ENCODE assay signal across 24 cellular contexts in genomic region chr4:1618438-1618837, GRCh38.
"Had no signal": no experiment of that assay in that cellular context is flagged by ENCODE, and none has a peak within 500 bp of the region (broad histone marks: within the 10 kb centered on the region; RNA-seq: fewer than 3 reads in every experiment).

No MANE protein-coding gene starts in this region.

- H3K27ac Mint-ChIP-seq: dendritic cell treated with granulocyte-macrophage colony-stimulating factor and Interleukin-4, amounts not matched to agents 40 ng/mL and 50 ng/mL, for 4 days; endodermal cell had no signal

- H3K36me3 ChIP-seq: colonic mucosa, esophagus muscularis mucosa, esophagus squamous epithelium, gastrocnemius medialis, gastroesophageal sphincter, heart left ventricle, heart right ventricle had no signal

- H3K4me3 Mint-ChIP-seq: dendritic cell treated with granulocyte-macrophage colony-stimulating factor and Interleukin-4, amounts not matched to agents 40 ng/mL and 50 ng/mL, for 4 days; effector memory CD8-positive, alpha-beta T cell; endodermal cell had no signal

- H3K27me3 ChIP-seq: colonic mucosa, dorsolateral prefrontal cortex, esophagus muscularis mucosa, esophagus squamous epithelium, foreskin keratinocyte, gastroesophageal sphincter, heart left ventricle had no signal

- H3K27ac ChIP-seq: colonic mucosa, coronary artery, dorsolateral prefrontal cortex, epithelial cell of prostate, esophagus muscularis mucosa, esophagus squamous epithelium, foreskin keratinocyte, gastrocnemius medialis, gastroesophageal sphincter, heart left ventricle, heart right ventricle had no signal

- H3K27me3 Mint-ChIP-seq: dendritic cell treated with granulocyte-macrophage colony-stimulating factor and Interleukin-4, amounts not matched to agents 40 ng/mL and 50 ng/mL, for 4 days; effector memory CD8-positive, alpha-beta T cell had no signal

- H3K4me3 ChIP-seq: colonic mucosa, coronary artery, dorsolateral prefrontal cortex, esophagus muscularis mucosa, esophagus squamous epithelium, gastrocnemius medialis, gastroesophageal sphincter, heart left ventricle, heart right ventricle had no signal

- DNase-seq: colonic mucosa; cortex of kidney; dermis blood vessel endothelial cell; dorsolateral prefrontal cortex; effector CD4-positive, alpha-beta T cell; effector CD8-positive, alpha-beta T cell; effector memory CD4-positive, alpha-beta T cell; effector memory CD8-positive, alpha-beta T cell; endodermal cell; erythroblast; esophagus squamous epithelium; foreskin fibroblast; foreskin keratinocyte; foreskin melanocyte; gastrocnemius medialis; glutamatergic neuron; head of caudate nucleus; heart left ventricle; heart right ventricle had no signal

- H3K4me1 ChIP-seq: colonic mucosa, esophagus muscularis mucosa, esophagus squamous epithelium, foreskin keratinocyte, gastrocnemius medialis, gastroesophageal sphincter had no signal

- H3K4me1 Mint-ChIP-seq: endodermal cell had no signal

- H3K9me3 ChIP-seq: colonic mucosa, esophagus squamous epithelium, gastrocnemius medialis had no signal
